Comparison of ENCODE assay signal across 12 cellular contexts in the genomic region with DNA sequence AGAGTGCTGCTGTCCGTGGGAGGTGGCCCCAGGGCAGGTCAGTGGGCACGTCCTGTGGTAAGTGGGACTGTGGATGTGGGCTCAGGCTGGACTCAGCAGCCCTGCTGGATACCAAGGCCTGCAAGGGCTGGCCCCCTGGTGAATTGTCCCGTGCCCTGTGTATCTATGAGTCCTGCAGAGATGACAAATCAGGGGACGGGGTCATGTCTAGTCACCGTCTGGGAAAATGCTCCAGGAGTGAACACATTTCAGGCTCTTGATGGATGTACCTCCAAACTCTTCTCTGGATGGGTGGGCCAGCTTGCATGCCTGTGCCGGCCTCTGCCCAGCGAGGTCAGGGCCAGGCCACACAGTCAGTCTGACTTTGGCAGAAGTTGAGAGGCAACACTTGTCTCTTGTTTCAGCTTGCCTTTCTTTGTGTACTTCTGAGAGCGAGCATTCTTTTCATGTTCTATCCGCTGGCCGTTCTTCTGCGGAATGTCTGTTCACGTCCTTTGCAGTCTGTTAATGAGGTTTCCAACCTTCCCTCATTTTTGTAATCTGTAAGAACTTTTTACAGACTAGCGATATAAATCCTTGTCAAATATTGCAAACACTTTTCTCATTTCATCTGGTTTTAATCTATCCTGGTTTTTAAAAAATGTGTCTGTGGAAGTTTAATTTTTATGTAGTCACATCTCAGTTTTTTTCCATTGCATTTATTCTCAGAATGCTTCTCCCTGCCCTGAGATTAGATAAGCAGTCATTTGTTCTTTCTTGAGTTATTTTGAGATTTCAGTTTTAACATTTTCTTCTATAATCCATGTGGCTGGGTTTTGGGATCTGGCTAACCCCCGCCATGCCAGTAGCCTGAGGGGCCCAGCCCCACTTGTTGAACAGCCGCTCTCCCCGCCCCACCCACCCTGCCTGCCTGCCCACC. TPM values are rescaled to one million over a fixed set of nuclear protein-coding genes. Genes with fewer than 3 reads are reported as not detected.
A peak's percentile ranks its signal among the peaks of the same experiment; 100 is the strongest.
DNase-seq lines count a peak whose midpoint lies in the region; ATAC-seq and TF ChIP-seq lines count a peak whose summit lies in the region.
"Had no signal": no experiment of that assay in that cellular context is flagged by ENCODE, and none has a peak within 500 bp of the region (broad histone marks: within the 10 kb centered on the region; RNA-seq: fewer than 3 reads in every experiment).

No MANE protein-coding gene starts in this region.

- no peak overlapping the region for H3K14ac ChIP-seq in neuronal stem cell (ENCODE audit: low read length)

- ATAC-seq in left colon (no peak), GM21619 (IDR thresholded peaks at IDR 0.05; ENCODE audit: unreplicated experiment) (no peak)
- ATAC-seq: activated naive CD8-positive, alpha-beta T cell treated with anti-CD3 and anti-CD28 coated beads, Interleukin-2, amount 50 U/mL, for 24 hours had no signal

- no peak overlapping the region for H3K27ac ChIP-seq in neuronal stem cell (replicated peaks; ENCODE audit: low read length)

- H4K8ac ChIP-seq in neuronal stem cell (ENCODE audit: low read depth, low read length), result no peak overlapping the region

- no peak overlapping the region for H3K18ac ChIP-seq in neuronal stem cell (ENCODE audit: low read length)

- peak overlapping the region; percentile 27 for H2AK5ac ChIP-seq in neuronal stem cell (ENCODE audit: low read depth, low read length)

- H2BK5ac ChIP-seq in neuronal stem cell (ENCODE audit: low read length), result peak overlapping the region; percentile 26

- no peak overlapping the region for H3K4ac ChIP-seq in neuronal stem cell (ENCODE audit: low read length)

- no peak overlapping the region for H4K91ac ChIP-seq in neuronal stem cell (ENCODE audit: low read depth, low read length, poor library complexity)

- no peaks in the 10 kb centered on the region for H3K9me3 ChIP-seq in neuronal stem cell (replicated peaks in 1 of 2; ENCODE audit: control insufficient read depth in 2 of 2, insufficient read depth in 1 of 2, low read depth in 1 of 2, low read length in 2 of 2)

- no CpG with 5 or more reads among the region's 16 CpGs for WGBS in neuronal stem cell (ENCODE audit: extremely low coverage in 2 of 2, insufficient read length in 2 of 2, insufficient replicate concordance in 1 of 2), 2 donors

- no peak overlapping the region for H2BK15ac ChIP-seq in neuronal stem cell (ENCODE audit: low read length)

- DNase-seq in AG10803 (ENCODE audit: low read depth) (peak; percentile 96), amniotic epithelial cell (ENCODE audit: low read depth) (peak; percentile 82), fibroblast of the aortic adventitia (ENCODE audit: low read depth) (peak; percentile 83), neuronal stem cell (ENCODE audit: low spot score) (no peak), germinal center (ENCODE audit: low spot score) (no peak), COR-L47 (lab: John Stamatoyannopoulos, UW) (no peak), left colon (no peak)
- DNase-seq: activated CD4-positive, alpha-beta T cell treated with anti-CD3 and anti-CD28 coated beads, Interleukin-2, amount 10 ng/mL, durations not matched to agents 7 days and 5 days; activated naive CD8-positive, alpha-beta T cell treated with anti-CD3 and anti-CD28 coated beads, Interleukin-2, amount 50 U/mL, for 24 hours; SIG-M5 had no signal

- no peak overlapping the region for H2AFZ ChIP-seq in neuronal stem cell (ENCODE audit: low read length)

- no peak overlapping the region for H3K4me3 ChIP-seq in AG10803 (ENCODE audit: low read length)
- H3K4me3 ChIP-seq in fibroblast of the aortic adventitia (ENCODE audit: low read depth, low read length), result no peak overlapping the region
- H3K4me3 ChIP-seq in neuronal stem cell (ENCODE audit: low read length in 2 of 2), result no peak overlapping the region

- peak overlapping the region; percentile 78 for H3K9ac ChIP-seq in neuronal stem cell (ENCODE audit: low read depth, low read length, poor library complexity)

- peaks cover 1% of the 10 kb centered on the region for H3K79me1 ChIP-seq in neuronal stem cell (ENCODE audit: low read depth, low read length)

- no peak overlapping the region for H3K4me2 ChIP-seq in neuronal stem cell (ENCODE audit: insufficient read depth, low read length, poor library complexity, severe bottlenecking)

- no peak for TF ChIP-seq CTCF in AG10803 (conservative IDR thresholded peaks at IDR 0.05; ENCODE audit: low read length)
- no peak for TF ChIP-seq CTCF in fibroblast of the aortic adventitia (IDR thresholded peaks at IDR 0.05; ENCODE audit: insufficient read depth, low read length)

- H2BK120ac ChIP-seq in neuronal stem cell (ENCODE audit: low read depth, low read length), result no peak overlapping the region

- peaks cover 73 to 97% of the 10 kb centered on the region in 2 donors for H3K36me3 ChIP-seq in neuronal stem cell (replicated peaks in 1 of 2; ENCODE audit: control insufficient read depth in 2 of 2, insufficient read depth in 2 of 2, low read length in 2 of 2)

- no peaks in the 10 kb centered on the region for H3K27me3 ChIP-seq in neuronal stem cell (ENCODE audit: control insufficient read depth in 3 of 3, insufficient read depth in 3 of 3, low read depth in 1 of 3, low read length in 3 of 3)

- H2BK12ac ChIP-seq in neuronal stem cell (ENCODE audit: low read length), result no peak overlapping the region

- peak overlapping the region; percentile 49 for H3K23ac ChIP-seq in neuronal stem cell (ENCODE audit: low read depth, low read length, poor library complexity)

- intact Hi-C loops in left colon (cut with DNase I, micrococcal nuclease), result no loop called here

- peaks cover 4 to 18% of the 10 kb centered on the region in 2 donors for H3K4me1 ChIP-seq in neuronal stem cell (ENCODE audit: control insufficient read depth in 2 of 2, insufficient read depth in 1 of 2, low read depth in 1 of 2, low read length in 2 of 2)

RNA-seq across cellular contexts. Expression of gene STAB1, which starts 11.3 kb away (rescaled TPM):
- total RNA-seq in fibroblast of the aortic adventitia (ENCODE audit: low replicate concordance) (0.90 and 1.1 TPM in 2 replicates), left colon (100 to 1,000 TPM in 1 of 2 donors, 10 to 100 TPM in 1; 51.4 to 111 TPM)
- polyA plus RNA-seq in neuronal stem cell (2013, experiment 1 of 2), result 0.10 TPM
- polyA plus RNA-seq in neuronal stem cell (2013, experiment 2 of 2), result 0.03 TPM
- polyA plus RNA-seq: IgD-negative memory B cell had no signal

RNA-seq across cellular contexts. Expression of gene NISCH, which starts 28.4 kb away (rescaled TPM):
- 52.7 and 90.8 TPM in 2 replicates for total RNA-seq in fibroblast of the aortic adventitia (ENCODE audit: low replicate concordance)
- polyA plus RNA-seq in neuronal stem cell (2013, experiment 1 of 2), result 58.8 TPM
- polyA plus RNA-seq in neuronal stem cell (2013, experiment 2 of 2), result 58.4 TPM
- total RNA-seq in left colon, result 10 to 100 TPM; 57.3 to 58.1 TPM

RNA-seq across cellular contexts. Expression of gene TNNC1, which starts 30.0 kb away (rescaled TPM):
- total RNA-seq in fibroblast of the aortic adventitia (ENCODE audit: low replicate concordance) (1.4 and 2.0 TPM in 2 replicates), left colon (1 to 10 TPM in 1 of 2 donors, under 1 TPM in 1; 0.64 to 4.6 TPM)
- 7.4 TPM for polyA plus RNA-seq in neuronal stem cell (2013, experiment 1 of 2)
- polyA plus RNA-seq in neuronal stem cell (2013, experiment 2 of 2), result 6.4 TPM
- polyA plus RNA-seq: IgD-negative memory B cell had no signal

RNA-seq across cellular contexts. Expression of gene SEMA3G, which starts 38.9 kb away (rescaled TPM):
- total RNA-seq in fibroblast of the aortic adventitia (ENCODE audit: low replicate concordance) (0.49 TPM in 1 of 2 replicates, not detected in the other), left colon (1 to 10 TPM; 5.1 to 5.5 TPM)
- polyA plus RNA-seq in neuronal stem cell (2013, experiment 1 of 2), result 0.77 TPM
- polyA plus RNA-seq in neuronal stem cell (2013, experiment 2 of 2), result 0.87 TPM

RNA-seq across cellular contexts. Expression of gene NT5DC2, which starts 49.8 kb away (rescaled TPM):
- 31.1 and 68.2 TPM in 2 replicates for total RNA-seq in fibroblast of the aortic adventitia (ENCODE audit: low replicate concordance)
- polyA plus RNA-seq in neuronal stem cell (2013, experiment 1 of 2), result 246 TPM
- polyA plus RNA-seq in neuronal stem cell (2013, experiment 2 of 2), result 233 TPM
- 10 to 100 TPM; 14.1 to 15.6 TPM for total RNA-seq in left colon

Comparison
In these comparisons a context has a peak if more than half of its experiments do, and no peak if none do; other contexts are left out.
1. DNase-seq: peak in AG10803 (single experiment), amniotic epithelial cell (single experiment) and fibroblast of the aortic adventitia (single experiment); none in neuronal stem cell (single experiment), germinal center (single experiment), COR-L47 (single experiment) and left colon (0 of 2).
2. RNA of gene STAB1, which starts 11.3 kb away (total RNA-seq): 51.4 to 111 TPM in left colon; 0.90 to 1.1 TPM in fibroblast of the aortic adventitia; every median in the first group is over 10 times any median in the second.